In the genomic region with DNA sequence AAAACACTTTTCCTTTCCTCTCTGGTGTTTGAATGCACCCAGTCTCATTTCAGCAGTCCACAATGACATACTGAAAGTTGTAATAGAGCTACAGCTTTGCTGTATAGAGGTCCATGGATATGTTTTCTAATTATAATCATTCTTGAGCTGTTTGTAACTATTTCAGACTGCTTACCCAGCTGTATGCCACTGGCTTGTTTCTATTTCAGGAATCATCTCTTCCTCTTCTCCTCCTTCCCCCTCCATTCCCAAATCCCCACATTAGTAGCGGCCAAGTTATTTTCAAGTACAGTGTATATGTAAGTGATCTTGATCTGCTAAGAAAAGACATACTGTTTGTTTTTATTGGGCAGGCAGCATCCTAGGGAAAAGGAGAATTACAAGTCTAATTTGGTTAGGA, we compare ENCODE assay signal across 28 cellular contexts.
"Had no signal": no experiment of that assay in that cellular context is flagged by ENCODE, and none has a peak within 500 bp of the region (broad histone marks: within the 10 kb centered on the region; RNA-seq: fewer than 3 reads in every experiment).

No MANE protein-coding gene starts in this region.

- H3K4me1 ChIP-seq: adrenal gland, esophagus squamous epithelium had no signal

- H3K4me3 ChIP-seq: adrenal gland, body of pancreas, esophagus squamous epithelium, gastroesophageal sphincter had no signal

- H3K9me3 ChIP-seq: adrenal gland, body of pancreas, esophagus squamous epithelium, gastroesophageal sphincter had no signal

- H3K27ac ChIP-seq: adrenal gland, body of pancreas, epithelial cell of prostate, esophagus squamous epithelium, WERI-Rb-1 had no signal

- ATAC-seq: activated CD4-positive, CD25-positive, alpha-beta regulatory T cell treated with anti-CD3 and anti-CD28 coated beads, Interleukin-2, amount 50 U/mL, for 24 hours; activated CD8-positive, alpha-beta T cell treated with anti-CD3 and anti-CD28 coated beads for 36 hours; activated naive CD8-positive, alpha-beta T cell treated with anti-CD3 and anti-CD28 coated beads, Interleukin-2, amount 50 U/mL, for 24 hours; activated T-cell treated with anti-CD3 and anti-CD28 coated beads, Interleukin-2, amount 50 U/mL, for 4 hours; activated T-helper 17 cell treated with anti-CD3 and anti-CD28 coated beads, Interleukin-2, amount 50 U/mL, for 72 hours; body of pancreas; gastroesophageal sphincter; T-helper 17 cell had no signal

- H3K36me3 ChIP-seq: adrenal gland, esophagus squamous epithelium, gastroesophageal sphincter, WERI-Rb-1 had no signal

- H3K27me3 ChIP-seq: adrenal gland, body of pancreas, esophagus squamous epithelium, gastroesophageal sphincter had no signal

- DNase-seq: activated B cell treated with CpG ODN at 0.5 μM for 24 hours; activated CD4-positive, alpha-beta T cell treated with anti-CD3 and anti-CD28 coated beads for 48 hours; activated CD4-positive, alpha-beta T cell treated with anti-CD3 and anti-CD28 coated beads, Interleukin-2, amount 50 U/mL, for 1 hour; activated CD4-positive, alpha-beta T cell treated with anti-CD3 and anti-CD28 coated beads, Interleukin-2, amount 50 U/mL, for 48 hours; activated CD8-positive, alpha-beta memory T cell treated with anti-CD3 and anti-CD28 coated beads for 24 hours; activated CD8-positive, alpha-beta T cell treated with anti-CD3 and anti-CD28 coated beads for 36 hours; activated effector memory CD4-positive, alpha-beta T cell treated with Interleukin-2 at 50 U/mL for 16 hours; activated gamma-delta T cell treated with Interleukin-2 at 50 U/mL for 16 hours; activated naive CD4-positive, alpha-beta T cell treated with anti-CD3 and anti-CD28 coated beads for 36 hours; activated naive CD8-positive, alpha-beta T cell treated with anti-CD3 and anti-CD28 coated beads for 36 hours; activated naive CD8-positive, alpha-beta T cell treated with anti-CD3 and anti-CD28 coated beads, Interleukin-2, amount 50 U/mL, for 24 hours; activated T-cell treated with anti-CD3 and anti-CD28 coated beads, Interleukin-2, amount 50 U/mL, for 4 hours; amygdala; aorta; body of pancreas; caudate nucleus; effector CD8-positive, alpha-beta T cell; esophagus squamous epithelium; foreskin melanocyte; T-helper 1 cell; T-helper 17 cell; T1000; WERI-Rb-1 had no signal
